In the genomic region with DNA sequence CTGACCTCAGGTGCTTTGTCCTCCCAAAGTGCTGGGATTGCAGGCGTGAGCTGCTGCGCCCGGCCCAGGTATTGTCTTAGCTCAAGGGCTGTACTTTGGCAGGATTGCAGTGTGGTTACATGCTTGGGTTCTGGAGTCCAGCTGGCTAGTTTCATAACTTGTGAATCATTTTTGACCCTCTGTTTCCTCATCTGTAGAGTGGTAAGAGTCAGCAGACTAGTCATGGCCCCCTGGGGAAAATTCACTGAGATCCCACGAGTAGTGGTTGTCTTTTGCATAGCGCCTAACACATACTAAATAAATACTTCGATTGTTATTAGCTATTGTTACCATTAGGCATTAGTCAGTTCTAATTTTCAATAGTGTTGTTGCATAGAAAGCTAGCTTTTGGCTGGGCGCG, we compare ENCODE assay signal across 9 cellular contexts. TPM values are rescaled to one million over a fixed set of nuclear protein-coding genes. Genes with fewer than 3 reads are reported as not detected.
DNase-seq lines count a peak whose midpoint lies in the region; ATAC-seq and TF ChIP-seq lines count a peak whose summit lies in the region.
"Had no signal": no experiment of that assay in that cellular context is flagged by ENCODE, and none has a peak within 500 bp of the region (broad histone marks: within the 10 kb centered on the region; RNA-seq: fewer than 3 reads in every experiment).

No MANE protein-coding gene starts in this region.

- CTCF ChIA-PET in HCT116 (lab: Charles Lee) = interaction anchor here (0.6 to 2.2 kb wide), 5 partner anchors 15 to 500 kb away, joined by 3 to 10 read pairs (median 6); a partner anchor contains a TSS
- CTCF ChIA-PET in CD4-positive, alpha-beta T cell (lab: Charles Lee) = interaction anchor here (1.2 kb wide), 1 partner anchor 48 kb away, joined by 5 read pairs; no protein-coding TSS in a partner anchor

- no peak for TF ChIP-seq POLR2A in HCT116 (IDR thresholded peaks at IDR 0.05; ENCODE audit: borderline replicate concordance, extremely low read depth, insufficient read depth, insufficient read length)

- H3K4me2 ChIP-seq in HCT116 (ENCODE audit: low read length) (peak overlapping the region; percentile 48), osteoblast (ENCODE audit: insufficient read depth, low read length) (no peak overlapping the region)

- peaks cover 29% of the 10 kb centered on the region; the same call in 1 of the 2 replicates for H3K79me2 ChIP-seq in HCT116 (ENCODE audit: insufficient read depth, low read length)
- H3K79me2 ChIP-seq in osteoblast (ENCODE audit: insufficient read depth, low read length) = peaks cover 13% of the 10 kb centered on the region

- H3K27me3 ChIP-seq in HCT116 (ENCODE audit: insufficient read depth, low read length) (no peaks in the 10 kb centered on the region), osteoblast (ENCODE audit: insufficient read depth, low read length) (no peaks in the 10 kb centered on the region)
- no peaks in the 10 kb centered on the region for H3K27me3 ChIP-seq in CD4-positive, alpha-beta T cell (ENCODE audit: control insufficient read depth, insufficient read depth, low read length)

- POLR2A ChIA-PET in HCT116 (lab: Charles Lee) = no interaction called here
- POLR2A ChIA-PET in CD4-positive, alpha-beta T cell (lab: Charles Lee) = no interaction called here

- RAD21 ChIA-PET in HCT116 (lab: Charles Lee; ENCODE audit: low non-redundant PET in 1 of 2, low total read pairs in 2 of 2, uncharacterized antibody in 2 of 2, unreplicated experiment in 2 of 2) = no interaction called here

- H4K20me1 ChIP-seq in HCT116 (ENCODE audit: insufficient read depth) = no peaks in the 10 kb centered on the region
- peaks cover 18% of the 10 kb centered on the region for H4K20me1 ChIP-seq in osteoblast (ENCODE audit: insufficient read depth, low read length)

- no peaks in the 10 kb centered on the region for H3K4me1 Mint-ChIP-seq in CD4-positive, alpha-beta T cell (ENCODE audit: low read depth)

- peaks cover 11 to 44% of the 10 kb centered on the region in 2 experiments; a peak in 3 of 4 replicates for H3K36me3 ChIP-seq in HCT116 (ENCODE audit: control insufficient read depth in 1 of 2, insufficient read depth in 2 of 2, low read length in 2 of 2)
- H3K36me3 ChIP-seq in osteoblast (ENCODE audit: insufficient read depth, low read length) = peaks cover 49% of the 10 kb centered on the region

- DNase-seq in HCT116 (ENCODE audit: low read depth, low spot score) = peak; percentile 46
- peak; percentile 68 for DNase-seq in astrocyte of the hippocampus (ENCODE audit: low read depth, low spot score)
- DNase-seq in osteoblast (ENCODE audit: insufficient read length, low spot score, missing footprints) = peak; percentile 95
- no peak for DNase-seq in NCI-H510A treated with DMSO at 0.1 percent for 48 hours (lab: John Stamatoyannopoulos, UW)
- DNase-seq in OCI-M1 (lab: John Stamatoyannopoulos, UW) = no peak
- DNase-seq in CD4-positive, alpha-beta T cell = no peak
- DNase-seq: DMS79 treated with DMSO at 0.1 percent for 48 hours, NCI-H1436 had no signal

- H3K9me3 ChIP-seq in HCT116 (ENCODE audit: control insufficient read depth in 1 of 2, insufficient read depth in 1 of 2, low read depth in 1 of 2, low read length in 2 of 2) = no peaks in the 10 kb centered on the region
- no peaks in the 10 kb centered on the region for H3K9me3 ChIP-seq in osteoblast (ENCODE audit: low read depth, low read length)
- no peaks in the 10 kb centered on the region for H3K9me3 ChIP-seq in CD4-positive, alpha-beta T cell (ENCODE audit: control insufficient read depth, low read length)

- no peak overlapping the region for H3K4me3 ChIP-seq in HCT116 (replicated peaks in 1 of 2; ENCODE audit: low read depth in 1 of 2, low read length in 2 of 2)
- H3K4me3 ChIP-seq in osteoblast (ENCODE audit: insufficient read depth, low read length) = no peak overlapping the region

- H3K27ac ChIP-seq in HCT116 (ENCODE audit: low read depth, low read length) = no peak overlapping the region
- H3K27ac ChIP-seq in osteoblast (ENCODE audit: low read depth, low read length) = peak overlapping the region; percentile 45
- no peak overlapping the region for H3K27ac ChIP-seq in CD4-positive, alpha-beta T cell (ENCODE audit: low read depth, low read length)

- H2AFZ ChIP-seq in HCT116 (ENCODE audit: low read depth, low read length, poor library complexity, severe bottlenecking) = no peak overlapping the region
- H2AFZ ChIP-seq in osteoblast (ENCODE audit: low read length) = no peak overlapping the region

- H3K27me3 Mint-ChIP-seq in CD4-positive, alpha-beta T cell = no peaks in the 10 kb centered on the region
- H3K27me3 Mint-ChIP-seq: stimulated activated naive CD8-positive, alpha-beta T cell treated with anti-CD3 and anti-CD28 coated beads, Interleukin-15, Interleukin-2, amounts not matched to agents 100 ng/mL and 50 ng/mL, for 24 hours had no signal

- no peaks in the 10 kb centered on the region for H3K9me2 ChIP-seq in HCT116 (ENCODE audit: insufficient read depth)

- intact Hi-C loops in HCT116 (cut with micrococcal nuclease) = no loop called here
- intact Hi-C loops in CD4-positive, alpha-beta T cell (cut with DNase I, micrococcal nuclease) = no loop called here

- no peak overlapping the region for H3K9ac ChIP-seq in HCT116 (ENCODE audit: low read length)

- no peak overlapping the region for H3K4me3 Mint-ChIP-seq in CD4-positive, alpha-beta T cell
- H3K4me3 Mint-ChIP-seq: stimulated activated naive CD8-positive, alpha-beta T cell treated with anti-CD3 and anti-CD28 coated beads, Interleukin-15, Interleukin-2, amounts not matched to agents 100 ng/mL and 50 ng/mL, for 24 hours had no signal

- no peak for TF ChIP-seq RAD21 in HCT116 (IDR thresholded peaks at IDR 0.05; ENCODE audit: low read depth)

- TF ChIP-seq CTCF in HCT116 (IDR thresholded peaks at IDR 0.05 in 2 of 3, conservative IDR thresholded peaks at IDR 0.05 in 1 of 3; ENCODE audit: borderline replicate concordance in 1 of 3, insufficient read depth in 1 of 3, low read depth in 2 of 3, low read length in 2 of 3) (no peak), osteoblast (IDR thresholded peaks at IDR 0.05; ENCODE audit: extremely low read depth, low read depth, low read length) (no peak)
- TF ChIP-seq CTCF in CD4-positive, alpha-beta T cell (IDR thresholded peaks at IDR 0.05) = no peak

- no peaks in the 10 kb centered on the region for H3K9me3 Mint-ChIP-seq in CD4-positive, alpha-beta T cell
- H3K9me3 Mint-ChIP-seq: stimulated activated naive CD8-positive, alpha-beta T cell treated with anti-CD3 and anti-CD28 coated beads, Interleukin-15, Interleukin-2, amounts not matched to agents 100 ng/mL and 50 ng/mL, for 24 hours had no signal

- H3K27ac Mint-ChIP-seq in CD4-positive, alpha-beta T cell = no peak overlapping the region
- H3K27ac Mint-ChIP-seq: stimulated activated naive CD8-positive, alpha-beta T cell treated with anti-CD3 and anti-CD28 coated beads, Interleukin-15, Interleukin-2, amounts not matched to agents 100 ng/mL and 50 ng/mL, for 24 hours had no signal

- peaks cover 3 to 17% of the 10 kb centered on the region in 2 experiments; a peak in 3 of 4 replicates for H3K4me1 ChIP-seq in HCT116 (ENCODE audit: control insufficient read depth in 1 of 2, insufficient read depth in 2 of 2, low read length in 2 of 2)
- H3K4me1 ChIP-seq in osteoblast (ENCODE audit: insufficient read depth, low read length) = peaks cover 34% of the 10 kb centered on the region

- peak; percentile 63; the same call in 1 of the 2 replicates for ATAC-seq in HCT116
- no peak for ATAC-seq in CD4-positive, alpha-beta T cell (ENCODE audit: poor library complexity)

- H3K36me3 Mint-ChIP-seq in CD4-positive, alpha-beta T cell (ENCODE audit: low read depth) = peaks cover 69% of the 10 kb centered on the region

- BruUV-seq in HCT116 (replicated peaks; lab: Mats Ljungman, UMichigan) = no TSS peak

TF ChIP-seq in HCT116, 20 proteins besides CTCF, POLR2A, EP300 and RAD21 (continues in another document):
- TF ChIP-seq CEBPB (IDR thresholded peaks at IDR 0.05; ENCODE audit: low read depth) = peak; percentile 72
- no peak for TF ChIP-seq POLR2AphosphoS5 (IDR thresholded peaks at IDR 0.05; ENCODE audit: low read depth, low read length)
- TF ChIP-seq, protein P1, sequence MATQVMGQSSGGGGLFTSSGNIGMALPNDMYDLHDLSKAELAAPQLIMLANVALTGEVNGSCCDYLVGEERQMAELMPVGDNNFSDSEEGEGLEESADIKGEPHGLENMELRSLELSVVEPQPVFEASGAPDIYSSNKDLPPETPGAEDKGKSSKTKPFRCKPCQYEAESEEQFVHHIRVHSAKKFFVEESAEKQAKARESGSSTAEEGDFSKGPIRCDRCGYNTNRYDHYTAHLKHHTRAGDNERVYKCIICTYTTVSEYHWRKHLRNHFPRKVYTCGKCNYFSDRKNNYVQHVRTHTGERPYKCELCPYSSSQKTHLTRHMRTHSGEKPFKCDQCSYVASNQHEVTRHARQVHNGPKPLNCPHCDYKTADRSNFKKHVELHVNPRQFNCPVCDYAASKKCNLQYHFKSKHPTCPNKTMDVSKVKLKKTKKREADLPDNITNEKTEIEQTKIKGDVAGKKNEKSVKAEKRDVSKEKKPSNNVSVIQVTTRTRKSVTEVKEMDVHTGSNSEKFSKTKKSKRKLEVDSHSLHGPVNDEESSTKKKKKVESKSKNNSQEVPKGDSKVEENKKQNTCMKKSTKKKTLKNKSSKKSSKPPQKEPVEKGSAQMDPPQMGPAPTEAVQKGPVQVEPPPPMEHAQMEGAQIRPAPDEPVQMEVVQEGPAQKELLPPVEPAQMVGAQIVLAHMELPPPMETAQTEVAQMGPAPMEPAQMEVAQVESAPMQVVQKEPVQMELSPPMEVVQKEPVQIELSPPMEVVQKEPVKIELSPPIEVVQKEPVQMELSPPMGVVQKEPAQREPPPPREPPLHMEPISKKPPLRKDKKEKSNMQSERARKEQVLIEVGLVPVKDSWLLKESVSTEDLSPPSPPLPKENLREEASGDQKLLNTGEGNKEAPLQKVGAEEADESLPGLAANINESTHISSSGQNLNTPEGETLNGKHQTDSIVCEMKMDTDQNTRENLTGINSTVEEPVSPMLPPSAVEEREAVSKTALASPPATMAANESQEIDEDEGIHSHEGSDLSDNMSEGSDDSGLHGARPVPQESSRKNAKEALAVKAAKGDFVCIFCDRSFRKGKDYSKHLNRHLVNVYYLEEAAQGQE (IDR thresholded peaks at IDR 0.05; ENCODE audit: low read depth) = no peak
- no peak for TF ChIP-seq ELF1 (IDR thresholded peaks at IDR 0.05; ENCODE audit: borderline replicate concordance, low read depth)

RNA-seq across cellular contexts. Expression of a gene that starts 14.3 kb away (rescaled TPM):
- 177 TPM for total RNA-seq in HCT116 (2021; ENCODE audit: unreplicated experiment)
- polyA plus RNA-seq in HCT116 (2012) = 168 and 172 TPM in 2 replicates
- total RNA-seq in osteoblast = 64.8 and 73.5 TPM in 2 replicates
- total RNA-seq in CD4-positive, alpha-beta T cell = 10 to 100 TPM; 21.6 to 23.3 TPM

RNA-seq across cellular contexts. Expression of a gene that starts 14.9 kb away (rescaled TPM):
- 29.0 TPM for total RNA-seq in HCT116 (2021; ENCODE audit: unreplicated experiment)
- 29.3 and 32.2 TPM in 2 replicates for polyA plus RNA-seq in HCT116 (2012)
- total RNA-seq in osteoblast = 64.8 and 79.6 TPM in 2 replicates
- 1 to 10 TPM; 7.1 to 9.4 TPM for total RNA-seq in CD4-positive, alpha-beta T cell

RNA-seq across cellular contexts. Expression of a gene that starts 44.6 kb away (rescaled TPM):
- total RNA-seq in HCT116 (2021; ENCODE audit: unreplicated experiment) (17.4 TPM), osteoblast (10.3 and 10.5 TPM in 2 replicates)
- polyA plus RNA-seq in HCT116 (2012) = 12.6 and 13.4 TPM in 2 replicates
- 1 to 10 TPM; 2.7 to 3.6 TPM for total RNA-seq in CD4-positive, alpha-beta T cell

RNA-seq across cellular contexts. Expression of a gene that starts 52.6 kb away (rescaled TPM):
- total RNA-seq in HCT116 (2021; ENCODE audit: unreplicated experiment) (195 TPM), osteoblast (86.1 and 104 TPM in 2 replicates)
- 89.2 and 104 TPM in 2 replicates for polyA plus RNA-seq in HCT116 (2012)
- 1 to 10 TPM; 5.6 to 6.4 TPM for total RNA-seq in CD4-positive, alpha-beta T cell

Comparison
In these comparisons a context has a peak if more than half of its experiments do, and no peak if none do; other contexts are left out.
1. DNase-seq: peak in HCT116 (single experiment), astrocyte of the hippocampus (single experiment) and osteoblast (single experiment); none in NCI-H510A treated with DMSO at 0.1 percent for 48 hours (single experiment), OCI-M1 (single experiment) and CD4-positive, alpha-beta T cell (0 of 10).